Comparison of ENCODE assay signal across 2 cellular contexts in genomic region chr13:51524312-51524711, GRCh38.
TF ChIP-seq lines count a peak whose summit lies in the region.

No MANE protein-coding gene starts in this region.

TF ChIP-seq in A549, 52 proteins besides CTCF, POLR2A, EP300 and RAD21 (continued from another document):
- TF ChIP-seq HES2 (IDR thresholded peaks at IDR 0.05) (no peak), NFE2L2 (conservative IDR thresholded peaks at IDR 0.05; ENCODE audit: low read length) (no peak), ZC3H11A (IDR thresholded peaks at IDR 0.05) (no peak), ELK1 (IDR thresholded peaks at IDR 0.05; ENCODE audit: low read depth, low read length) (no peak), JUN (IDR thresholded peaks at IDR 0.05) (peak in 1 of 2 experiments; percentile 39; a peak in 1 of 5 replicates), JUNB (IDR thresholded peaks at IDR 0.05) (peak; percentile 64), RCOR1 (IDR thresholded peaks at IDR 0.05; ENCODE audit: low read depth, low read length) (no peak), FOSL2 (IDR thresholded peaks at IDR 0.05) (peak; percentile 61; the same call in 1 of the 2 replicates), FOSL2 (CRISPR knock-in tag; IDR thresholded peaks at IDR 0.05) (peak; percentile 76), HEYL (CRISPR knock-in tag; IDR thresholded peaks at IDR 0.05) (no peak), ZNF302 (CRISPR knock-in tag; IDR thresholded peaks at IDR 0.05) (no peak), HMGXB4 (CRISPR knock-in tag; IDR thresholded peaks at IDR 0.05; ENCODE audit: borderline replicate concordance) (no peak), FOXS1 (CRISPR knock-in tag; IDR thresholded peaks at IDR 0.05) (no peak), ZSCAN20 (CRISPR knock-in tag; IDR thresholded peaks at IDR 0.05) (no peak), EHF (CRISPR knock-in tag; IDR thresholded peaks at IDR 0.05) (no peak), CHD2 (IDR thresholded peaks at IDR 0.05; ENCODE audit: low read length, partially characterized antibody) (no peak), HDAC2 (IDR thresholded peaks at IDR 0.05) (no peak), ZFP36 (IDR thresholded peaks at IDR 0.05; ENCODE audit: borderline replicate concordance, partially characterized antibody) (no peak), EHMT2 (IDR thresholded peaks at IDR 0.05; ENCODE audit: low read depth) (no peak), CBX2 (IDR thresholded peaks at IDR 0.05; ENCODE audit: borderline replicate concordance, low read depth) (no peak), BHLHE40 (IDR thresholded peaks at IDR 0.05; ENCODE audit: low read depth, low read length) (no peak), GATA3 (IDR thresholded peaks at IDR 0.05; ENCODE audit: borderline replicate concordance) (peak; percentile 95), RNF2 (IDR thresholded peaks at IDR 0.05; ENCODE audit: borderline replicate concordance, low read depth) (no peak), HOXB13 (CRISPR knock-in tag; IDR thresholded peaks at IDR 0.05; ENCODE audit: low read depth) (no peak), CEBPB (IDR thresholded peaks at IDR 0.05) (peak; percentile 68 to 84), NPAS2 (CRISPR knock-in tag; IDR thresholded peaks at IDR 0.05; ENCODE audit: borderline replicate concordance) (no peak), ESRRA (IDR thresholded peaks at IDR 0.05; ENCODE audit: borderline replicate concordance, low read length) (no peak)

TF ChIP-seq in HEK293, 187 proteins besides CTCF, POLR2A, EP300 and RAD21 (continued from another document):
- TF ChIP-seq ZNF518A (tag by site-specific recombination; conservative IDR thresholded peaks at IDR 0.05; ENCODE audit: low read depth) = 0 out of 2 replicates have a peak, but pooled peaks have one; percentile 16
- peak; percentile 50; the same call in 1 of the 2 replicates for TF ChIP-seq ZBTB48 (tag by site-specific recombination; IDR thresholded peaks at IDR 0.05)
- 0 out of 2 replicates have a peak, but pooled peaks have one; percentile 24 for TF ChIP-seq ZEB2 (tag by site-specific recombination; IDR thresholded peaks at IDR 0.05)
- TF ChIP-seq KLF8 (tag by site-specific recombination; IDR thresholded peaks at IDR 0.05) = no peak
- no peak for TF ChIP-seq ZNF266 (tag by site-specific recombination; IDR thresholded peaks at IDR 0.05; ENCODE audit: low read depth)
TF ChIP-seq in HEK293: peak in this region for 5.
